Comparison of ENCODE assay signal across 10 cellular contexts in genomic region chr12:101743724-101744472, GRCh38. TPM values are rescaled to one million over a fixed set of nuclear protein-coding genes. Genes with fewer than 3 reads are reported as not detected.
DNase-seq lines count a peak whose midpoint lies in the region; ATAC-seq and TF ChIP-seq lines count a peak whose summit lies in the region.
"Had no signal": no experiment of that assay in that cellular context is flagged by ENCODE, and none has a peak within 500 bp of the region (broad histone marks: within the 10 kb centered on the region; RNA-seq: fewer than 3 reads in every experiment).

No MANE protein-coding gene starts in this region.

- no peaks in the 10 kb centered on the region for H3K4me1 ChIP-seq in mucosa of descending colon (ENCODE audit: low read depth)

- H3K4me3 ChIP-seq in mucosa of descending colon (no peak overlapping the region), WERI-Rb-1 (ENCODE audit: low read depth, low read length) (no peak overlapping the region)

- ATAC-seq in GM18505 (IDR thresholded peaks at IDR 0.05; ENCODE audit: unreplicated experiment) = peak; percentile 94
- ATAC-seq in GM21515 (IDR thresholded peaks at IDR 0.05; ENCODE audit: unreplicated experiment) = peak; percentile 97
- peak; percentile 92 for ATAC-seq in HG03469 (IDR thresholded peaks at IDR 0.05; ENCODE audit: unreplicated experiment)
- peak; percentile 79 for ATAC-seq in mucosa of descending colon
- ATAC-seq in SK-N-SH treated with all-trans-retinoic acid at 6 μM for 48 hours = no peak

- intact Hi-C loops in mucosa of descending colon (cut with DNase I, micrococcal nuclease) = no loop called here

- H3K36me3 ChIP-seq in mucosa of descending colon (ENCODE audit: low read depth) = peaks cover 5% of the 10 kb centered on the region
- peaks cover 4% of the 10 kb centered on the region for H3K36me3 ChIP-seq in WERI-Rb-1

- H3K27ac ChIP-seq in WERI-Rb-1 = no peak overlapping the region

- TF ChIP-seq CTCF in mucosa of descending colon (IDR thresholded peaks at IDR 0.05) = no peak
- TF ChIP-seq CTCF in WERI-Rb-1 (IDR thresholded peaks at IDR 0.05; ENCODE audit: low read depth, low read length) = no peak

- peak; percentile 9 for TF ChIP-seq POLR2A in GM18505 (IDR thresholded peaks at IDR 0.05; ENCODE audit: borderline replicate concordance, extremely low read depth, insufficient read depth, insufficient read length)

- H3K27me3 ChIP-seq in WERI-Rb-1 (ENCODE audit: insufficient read depth, low read depth, severe bottlenecking) = no peaks in the 10 kb centered on the region

- H3K9me3 ChIP-seq in mucosa of descending colon (no peaks in the 10 kb centered on the region), WERI-Rb-1 (ENCODE audit: severe bottlenecking) (no peaks in the 10 kb centered on the region)

- DNase-seq in mucosa of descending colon (peak in 1 of 3 donors; percentile 62), WERI-Rb-1 (no peak), globus pallidus (ENCODE audit: low spot score) (no peak)
- no peak for DNase-seq in activated CD4-positive, alpha-beta T cell treated with anti-CD3 and anti-CD28 coated beads for 48 hours
- DNase-seq: activated CD4-positive, alpha-beta T cell treated with anti-CD3 and anti-CD28 coated beads for 4 hours had no signal

TF ChIP-seq in SK-N-SH treated with all-trans-retinoic acid at 6 μM for 48 hours, 23 proteins besides CTCF, POLR2A, EP300 and RAD21:
- TF ChIP-seq TSHZ2 (CRISPR knock-in tag; IDR thresholded peaks at IDR 0.05) = no peak
- no peak for TF ChIP-seq TCF4 (CRISPR knock-in tag; IDR thresholded peaks at IDR 0.05; ENCODE audit: borderline replicate concordance)
- no peak for TF ChIP-seq ZFP3 (CRISPR knock-in tag; IDR thresholded peaks at IDR 0.05)
- TF ChIP-seq, protein P1, sequence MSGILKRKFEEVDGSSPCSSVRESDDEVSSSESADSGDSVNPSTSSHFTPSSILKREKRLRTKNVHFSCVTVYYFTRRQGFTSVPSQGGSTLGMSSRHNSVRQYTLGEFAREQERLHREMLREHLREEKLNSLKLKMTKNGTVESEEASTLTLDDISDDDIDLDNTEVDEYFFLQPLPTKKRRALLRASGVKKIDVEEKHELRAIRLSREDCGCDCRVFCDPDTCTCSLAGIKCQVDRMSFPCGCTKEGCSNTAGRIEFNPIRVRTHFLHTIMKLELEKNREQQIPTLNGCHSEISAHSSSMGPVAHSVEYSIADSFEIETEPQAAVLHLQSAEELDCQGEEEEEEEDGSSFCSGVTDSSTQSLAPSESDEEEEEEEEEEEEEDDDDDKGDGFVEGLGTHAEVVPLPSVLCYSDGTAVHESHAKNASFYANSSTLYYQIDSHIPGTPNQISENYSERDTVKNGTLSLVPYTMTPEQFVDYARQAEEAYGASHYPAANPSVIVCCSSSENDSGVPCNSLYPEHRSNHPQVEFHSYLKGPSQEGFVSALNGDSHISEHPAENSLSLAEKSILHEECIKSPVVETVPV (CRISPR knock-in tag; IDR thresholded peaks at IDR 0.05) = no peak
- no peak for TF ChIP-seq RARB (CRISPR knock-in tag; IDR thresholded peaks at IDR 0.05)
- no peak for TF ChIP-seq ARNTL (CRISPR knock-in tag; IDR thresholded peaks at IDR 0.05; ENCODE audit: borderline replicate concordance, low read depth)
- no peak for TF ChIP-seq ZNF8 (CRISPR knock-in tag; IDR thresholded peaks at IDR 0.05)
- TF ChIP-seq ZNF565 (CRISPR knock-in tag; conservative IDR thresholded peaks at IDR 0.05; ENCODE audit: low read depth) = no peak
- TF ChIP-seq ZNF70 (CRISPR knock-in tag; IDR thresholded peaks at IDR 0.05) = no peak
- no peak for TF ChIP-seq GLIS3 (CRISPR knock-in tag; IDR thresholded peaks at IDR 0.05)
- no peak for TF ChIP-seq POU6F1 (CRISPR knock-in tag; IDR thresholded peaks at IDR 0.05; ENCODE audit: borderline replicate concordance, low read depth)
TF ChIP-seq in SK-N-SH treated with all-trans-retinoic acid at 6 μM for 48 hours: peak in this region for 0.

RNA-seq across cellular contexts. Expression of gene SYCP3, which starts 4.6 kb away (rescaled TPM):
- under 1 TPM in 2 of 3 donors, not detected in 1; 0.07 to 0.28 TPM for total RNA-seq in mucosa of descending colon
- total RNA-seq: skeletal muscle tissue had no signal

RNA-seq across cellular contexts. Expression of gene CHPT1, which starts 46.5 kb away (rescaled TPM):
- 10 to 100 TPM; 86.7 to 98.2 (median 97.2) TPM for total RNA-seq in mucosa of descending colon
